In the genomic region with DNA sequence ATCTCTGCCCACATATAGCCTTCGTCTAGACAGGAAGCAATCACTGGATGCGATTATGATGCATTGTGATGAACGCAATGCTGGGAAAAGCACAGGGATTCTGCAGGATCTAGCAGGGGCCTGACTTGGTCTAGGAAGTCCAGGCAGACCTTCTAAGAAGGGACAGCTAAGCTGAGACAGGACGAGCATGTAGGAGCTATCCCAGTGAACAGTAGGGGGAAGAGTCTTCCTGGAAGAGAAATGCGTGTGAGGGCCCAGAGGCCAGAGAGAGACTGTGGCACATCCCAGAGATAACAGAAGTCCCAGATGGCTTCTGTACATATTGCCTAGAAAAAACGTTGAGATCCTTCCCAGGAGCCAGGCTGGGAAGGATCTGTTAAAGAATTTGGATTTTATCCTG, we compare ENCODE assay signal across 18 cellular contexts. TPM values are rescaled to one million over a fixed set of nuclear protein-coding genes. Genes with fewer than 3 reads are reported as not detected.
DNase-seq lines count a peak whose midpoint lies in the region; ATAC-seq and TF ChIP-seq lines count a peak whose summit lies in the region.
"Had no signal": no experiment of that assay in that cellular context is flagged by ENCODE, and none has a peak within 500 bp of the region (broad histone marks: within the 10 kb centered on the region; RNA-seq: fewer than 3 reads in every experiment).

No MANE protein-coding gene starts in this region.

- no peaks in the 10 kb centered on the region for H4K20me1 ChIP-seq in GM23338 (replicated peaks; ENCODE audit: insufficient read depth)

- TF ChIP-seq CTCF in GM23338 (conservative IDR thresholded peaks at IDR 0.05; ENCODE audit: low read depth in 2 of 2) (peak in 1 of 2 experiments; percentile 25; a peak in 1 of 4 replicates), parathyroid adenoma (IDR thresholded peaks at IDR 0.05) (peak; percentile 17)

- H3K27ac ChIP-seq in GM23338 (ENCODE audit: low read depth) (no peak overlapping the region), parathyroid adenoma (no peak overlapping the region)
- H3K27ac ChIP-seq: 22Rv1, SK-N-MC had no signal

- H3K79me2 ChIP-seq in GM23338 (replicated peaks; ENCODE audit: insufficient read depth) (no peaks in the 10 kb centered on the region), parathyroid adenoma (no peaks in the 10 kb centered on the region)

- no peak; the same call in 2 of the 3 replicates for ATAC-seq in GM23338
- no peak for ATAC-seq in stimulated activated naive B cell treated with anti-CD40 and anti-IgM and Interleukin-4, amounts not matched to agents 10 μg/mL and 1 μg/mL and 100 μg/mL, for 72 hours (replicated peaks)
- ATAC-seq: T-cell had no signal

- DNase-seq in DMS 273 (lab: John Stamatoyannopoulos, UW; ENCODE audit: unreplicated experiment) (peak; percentile 17), DMS 273 treated with DMSO at 0.1 percent for 48 hours (lab: John Stamatoyannopoulos, UW) (no peak), GM23338 (ENCODE audit: low spot score) (no peak), dermis blood vessel endothelial cell (peak; percentile 40), MV-4-11 (lab: John Stamatoyannopoulos, UW) (no peak), 8988T (no peak)
- DNase-seq in stimulated activated naive B cell treated with anti-CD40 and anti-IgM and Interleukin-4, amounts not matched to agents 10 μg/mL and 1 μg/mL and 100 μg/mL, for 72 hours, result no peak
- DNase-seq: DMS79 treated with DMSO at 0.1 percent for 48 hours, H7, KG1, NCI-H1092, NCI-H510A, T-cell had no signal

- H2AFZ ChIP-seq in GM23338 (peak overlapping the region; percentile 14; the same call in 1 of the 2 replicates), parathyroid adenoma (no peak overlapping the region)

- no peak overlapping the region for H3K4me2 ChIP-seq in GM23338
- no peak overlapping the region for H3K4me2 ChIP-seq in parathyroid adenoma (ENCODE audit: low read length)

- no peaks in the 10 kb centered on the region for H3K36me3 ChIP-seq in GM23338 (ENCODE audit: insufficient read depth)
- H3K36me3 ChIP-seq in parathyroid adenoma (ENCODE audit: control insufficient read depth, insufficient read depth, low read length), result no peaks in the 10 kb centered on the region

- H3K9me2 ChIP-seq in GM23338 (ENCODE audit: insufficient read depth), result no peaks in the 10 kb centered on the region

- no peaks in the 10 kb centered on the region for H3K9me3 ChIP-seq in parathyroid adenoma (ENCODE audit: control insufficient read depth, low read length)
- H3K9me3 ChIP-seq: Caco-2 had no signal

- no peaks in the 10 kb centered on the region for H3K36me3 Mint-ChIP-seq in GM23338 (ENCODE audit: low read depth)
- H3K36me3 Mint-ChIP-seq in stimulated activated naive B cell treated with anti-CD40 and anti-IgM and Interleukin-4, amounts not matched to agents 10 μg/mL and 1 μg/mL and 100 μg/mL, for 72 hours, result no peaks in the 10 kb centered on the region
- H3K36me3 Mint-ChIP-seq: CD14-positive monocyte, T-cell had no signal

- no peak overlapping the region for H3K4me3 Mint-ChIP-seq in GM23338
- H3K4me3 Mint-ChIP-seq in stimulated activated naive B cell treated with anti-CD40 and anti-IgM and Interleukin-4, amounts not matched to agents 10 μg/mL and 1 μg/mL and 100 μg/mL, for 72 hours, result no peak overlapping the region
- H3K4me3 Mint-ChIP-seq: CD14-positive monocyte, T-cell had no signal

- H3K4me1 ChIP-seq in GM23338 (ENCODE audit: insufficient read depth) (no peaks in the 10 kb centered on the region), parathyroid adenoma (peaks cover 3% of the 10 kb centered on the region)
- H3K4me1 ChIP-seq: Caco-2 had no signal

- H3K4me1 Mint-ChIP-seq in GM23338, result peaks cover 9% of the 10 kb centered on the region
- H3K4me1 Mint-ChIP-seq in stimulated activated naive B cell treated with anti-CD40 and anti-IgM and Interleukin-4, amounts not matched to agents 10 μg/mL and 1 μg/mL and 100 μg/mL, for 72 hours, result no peaks in the 10 kb centered on the region
- H3K4me1 Mint-ChIP-seq: CD14-positive monocyte, T-cell had no signal

- no peaks in the 10 kb centered on the region for H3K27me3 Mint-ChIP-seq in GM23338 (ENCODE audit: insufficient read depth, low read depth, poor library complexity)
- peaks cover 19 to 27% of the 10 kb centered on the region in 2 donors for H3K27me3 Mint-ChIP-seq in stimulated activated naive B cell treated with anti-CD40 and anti-IgM and Interleukin-4, amounts not matched to agents 10 μg/mL and 1 μg/mL and 100 μg/mL, for 72 hours

- H3F3A ChIP-seq in GM23338 (replicated peaks; ENCODE audit: low read depth), result no peaks in the 10 kb centered on the region

- no peaks in the 10 kb centered on the region for H3K9me3 Mint-ChIP-seq in GM23338
- H3K9me3 Mint-ChIP-seq in stimulated activated naive B cell treated with anti-CD40 and anti-IgM and Interleukin-4, amounts not matched to agents 10 μg/mL and 1 μg/mL and 100 μg/mL, for 72 hours, result no peaks in the 10 kb centered on the region
- H3K9me3 Mint-ChIP-seq: T-cell had no signal

- H3K27me3 ChIP-seq in GM23338 (ENCODE audit: insufficient read depth) (no peaks in the 10 kb centered on the region), parathyroid adenoma (ENCODE audit: control insufficient read depth, insufficient read depth, low read length) (no peaks in the 10 kb centered on the region)

- no peak overlapping the region for H3K27ac Mint-ChIP-seq in GM23338
- no peak overlapping the region for H3K27ac Mint-ChIP-seq in stimulated activated naive B cell treated with anti-CD40 and anti-IgM and Interleukin-4, amounts not matched to agents 10 μg/mL and 1 μg/mL and 100 μg/mL, for 72 hours
- H3K27ac Mint-ChIP-seq: CD14-positive monocyte, T-cell had no signal

- H3K9ac ChIP-seq in parathyroid adenoma, result no peak overlapping the region

- H3K4me3 ChIP-seq in GM23338 (no peak overlapping the region), parathyroid adenoma (ENCODE audit: low read depth, low read length) (no peak overlapping the region)
- H3K4me3 ChIP-seq: SK-N-MC had no signal

TF ChIP-seq in GM23338, 12 proteins besides CTCF, POLR2A, EP300 and RAD21 (continues in another document):
- TF ChIP-seq, protein P1, sequence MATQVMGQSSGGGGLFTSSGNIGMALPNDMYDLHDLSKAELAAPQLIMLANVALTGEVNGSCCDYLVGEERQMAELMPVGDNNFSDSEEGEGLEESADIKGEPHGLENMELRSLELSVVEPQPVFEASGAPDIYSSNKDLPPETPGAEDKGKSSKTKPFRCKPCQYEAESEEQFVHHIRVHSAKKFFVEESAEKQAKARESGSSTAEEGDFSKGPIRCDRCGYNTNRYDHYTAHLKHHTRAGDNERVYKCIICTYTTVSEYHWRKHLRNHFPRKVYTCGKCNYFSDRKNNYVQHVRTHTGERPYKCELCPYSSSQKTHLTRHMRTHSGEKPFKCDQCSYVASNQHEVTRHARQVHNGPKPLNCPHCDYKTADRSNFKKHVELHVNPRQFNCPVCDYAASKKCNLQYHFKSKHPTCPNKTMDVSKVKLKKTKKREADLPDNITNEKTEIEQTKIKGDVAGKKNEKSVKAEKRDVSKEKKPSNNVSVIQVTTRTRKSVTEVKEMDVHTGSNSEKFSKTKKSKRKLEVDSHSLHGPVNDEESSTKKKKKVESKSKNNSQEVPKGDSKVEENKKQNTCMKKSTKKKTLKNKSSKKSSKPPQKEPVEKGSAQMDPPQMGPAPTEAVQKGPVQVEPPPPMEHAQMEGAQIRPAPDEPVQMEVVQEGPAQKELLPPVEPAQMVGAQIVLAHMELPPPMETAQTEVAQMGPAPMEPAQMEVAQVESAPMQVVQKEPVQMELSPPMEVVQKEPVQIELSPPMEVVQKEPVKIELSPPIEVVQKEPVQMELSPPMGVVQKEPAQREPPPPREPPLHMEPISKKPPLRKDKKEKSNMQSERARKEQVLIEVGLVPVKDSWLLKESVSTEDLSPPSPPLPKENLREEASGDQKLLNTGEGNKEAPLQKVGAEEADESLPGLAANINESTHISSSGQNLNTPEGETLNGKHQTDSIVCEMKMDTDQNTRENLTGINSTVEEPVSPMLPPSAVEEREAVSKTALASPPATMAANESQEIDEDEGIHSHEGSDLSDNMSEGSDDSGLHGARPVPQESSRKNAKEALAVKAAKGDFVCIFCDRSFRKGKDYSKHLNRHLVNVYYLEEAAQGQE (IDR thresholded peaks at IDR 0.05; ENCODE audit: unreplicated experiment), result no peak
- no peak for TF ChIP-seq POLR2AphosphoS5 (IDR thresholded peaks at IDR 0.05; ENCODE audit: low read depth)

RNA-seq across cellular contexts. Expression of a gene that starts 24.5 kb away (rescaled TPM):
- 139 and 140 TPM in 2 replicates for total RNA-seq in GM23338 (2014; rRNA removed; shearing (Covaris generic))
- polyA plus RNA-seq in GM23338 (2016; fragmentation: Nextera tagmentation; extraction: Ambion mirVana), result 104 and 107 TPM in 2 replicates
- total RNA-seq in dermis blood vessel endothelial cell, result 299 and 565 TPM in 2 replicates

Comparison
In these comparisons a context has a peak if more than half of its experiments do, and no peak if none do; other contexts are left out.
1. DNase-seq: peak in DMS 273 (single experiment) and dermis blood vessel endothelial cell (single experiment); none in DMS 273 treated with DMSO at 0.1 percent for 48 hours (single experiment), GM23338 (single experiment), MV-4-11 (single experiment), 8988T (single experiment) and stimulated activated naive B cell treated with anti-CD40 and anti-IgM and Interleukin-4, amounts not matched to agents 10 μg/mL and 1 μg/mL and 100 μg/mL, for 72 hours (single experiment).